ENCODE assay signal across 13 cellular contexts in genomic region chr14:56195219-56195618, GRCh38.
DNase-seq lines count a peak whose midpoint lies in the region; ATAC-seq and FAIRE-seq lines count a peak whose summit lies in the region.
"Had no signal": no experiment of that assay in that cellular context is flagged by ENCODE, and none has a peak within 500 bp of the region (broad histone marks: within the 10 kb centered on the region; RNA-seq: fewer than 3 reads in every experiment).

No MANE protein-coding gene starts in this region.

- H3K27me3 Mint-ChIP-seq in CD4-positive, CD25-positive, alpha-beta regulatory T cell: no peaks in the 10 kb centered on the region
- peaks cover 3% of the 10 kb centered on the region for H3K27me3 Mint-ChIP-seq in activated naive CD8-positive, alpha-beta T cell treated with anti-CD3 and anti-CD28 coated beads, Interleukin-2, amount 10 ng/mL, durations not matched to agents 7 days and 5 days
- no peaks in the 10 kb centered on the region for H3K27me3 Mint-ChIP-seq in naive thymus-derived CD8-positive, alpha-beta T cell

- peaks cover 2% of the 10 kb centered on the region for H3K27me3 ChIP-seq in CD4-positive, CD25-positive, alpha-beta regulatory T cell (ENCODE audit: control insufficient read depth, insufficient read depth, low read length)

- peaks cover 3% of the 10 kb centered on the region for H3K36me3 Mint-ChIP-seq in CD4-positive, CD25-positive, alpha-beta regulatory T cell
- H3K36me3 Mint-ChIP-seq in activated naive CD8-positive, alpha-beta T cell treated with anti-CD3 and anti-CD28 coated beads, Interleukin-2, amount 10 ng/mL, durations not matched to agents 7 days and 5 days: peaks cover 3% of the 10 kb centered on the region
- H3K36me3 Mint-ChIP-seq in naive thymus-derived CD8-positive, alpha-beta T cell: peaks cover 0 to 4% (median 0%) of the 10 kb centered on the region in 3 donors

- H3K4me1 Mint-ChIP-seq in CD4-positive, CD25-positive, alpha-beta regulatory T cell: peaks cover 0 to 34% (median 12%) of the 10 kb centered on the region in 4 donors
- peaks cover 22% of the 10 kb centered on the region for H3K4me1 Mint-ChIP-seq in activated naive CD8-positive, alpha-beta T cell treated with anti-CD3 and anti-CD28 coated beads, Interleukin-2, amount 10 ng/mL, durations not matched to agents 7 days and 5 days
- H3K4me1 Mint-ChIP-seq in naive thymus-derived CD8-positive, alpha-beta T cell: peaks cover 20 to 33% (median 27%) of the 10 kb centered on the region in 4 donors

- no peak overlapping the region for H3K4me3 ChIP-seq in CD4-positive, CD25-positive, alpha-beta regulatory T cell (ENCODE audit: low read depth, low read length)
- H3K4me3 ChIP-seq: lower lobe of right lung had no signal

- FAIRE-seq in HTR-8/SVneo (lab: Jason Lieb, UNC): peak; percentile 28
- FAIRE-seq: bronchial epithelial cell had no signal

- DNase-seq in CD4-positive, CD25-positive, alpha-beta regulatory T cell: peak in 1 of 3 donors; percentile 20
- DNase-seq in HTR-8/SVneo (ENCODE audit: insufficient read length, low spot score) (no peak), NCI-H526 treated with DMSO at 0.1 percent for 48 hours (lab: John Stamatoyannopoulos, UW) (no peak)
- DNase-seq in activated naive CD8-positive, alpha-beta T cell treated with anti-CD3 and anti-CD28 coated beads, Interleukin-2, amount 10 ng/mL, durations not matched to agents 7 days and 5 days: no peak
- DNase-seq in naive thymus-derived CD8-positive, alpha-beta T cell: no peak
- DNase-seq: activated CD4-positive, CD25-positive, alpha-beta regulatory T cell treated with anti-CD3 and anti-CD28 coated beads, Interleukin-2, amount 50 U/mL, for 72 hours; hypothalamus; lower lobe of right lung had no signal

- H3K9me3 ChIP-seq in CD4-positive, CD25-positive, alpha-beta regulatory T cell (ENCODE audit: control insufficient read depth in 2 of 2, low read length in 2 of 2): no peaks in the 10 kb centered on the region
- H3K9me3 ChIP-seq: lower lobe of right lung had no signal

- POLR2A ChIA-PET in activated naive CD8-positive, alpha-beta T cell treated with anti-CD3 and anti-CD28 coated beads, Interleukin-2, amount 10 ng/mL, durations not matched to agents 7 days and 5 days (lab: Charles Lee): interaction anchor here (1.1 kb wide), 1 partner anchor 23 kb away, joined by 3 read pairs; no protein-coding TSS in a partner anchor
- POLR2A ChIA-PET in naive thymus-derived CD8-positive, alpha-beta T cell (lab: Charles Lee): interaction anchor here (0.7 to 1.0 kb wide), 2 partner anchors 34 to 77 kb away, joined by 3 to 5 read pairs; partner anchors contain the start of gene PELI2

- no peak for ATAC-seq in CD4-positive, CD25-positive, alpha-beta regulatory T cell (ENCODE audit: low read depth in 2 of 2)
- ATAC-seq in activated naive CD8-positive, alpha-beta T cell treated with anti-CD3 and anti-CD28 coated beads, Interleukin-2, amount 10 ng/mL, durations not matched to agents 7 days and 5 days (ENCODE audit: low read depth): no peak
- peak in 1 of 2 donors; percentile 42 for ATAC-seq in naive thymus-derived CD8-positive, alpha-beta T cell
- ATAC-seq in HG02884 (IDR thresholded peaks at IDR 0.05; ENCODE audit: unreplicated experiment): no peak
- ATAC-seq in HG03342 (IDR thresholded peaks at IDR 0.05; ENCODE audit: unreplicated experiment): no peak
- no peak for ATAC-seq in HG02870 (IDR thresholded peaks at IDR 0.05; ENCODE audit: unreplicated experiment)
- ATAC-seq: lower lobe of right lung had no signal

- H3K9me3 Mint-ChIP-seq in CD4-positive, CD25-positive, alpha-beta regulatory T cell: peaks cover 0 to 4% (median 0%) of the 10 kb centered on the region in 7 donors
- no peaks in the 10 kb centered on the region for H3K9me3 Mint-ChIP-seq in activated naive CD8-positive, alpha-beta T cell treated with anti-CD3 and anti-CD28 coated beads, Interleukin-2, amount 10 ng/mL, durations not matched to agents 7 days and 5 days
- H3K9me3 Mint-ChIP-seq in naive thymus-derived CD8-positive, alpha-beta T cell: peaks cover 0 to 2% (median 0%) of the 10 kb centered on the region in 9 donors

- peak overlapping the region in 3 of 4 donors; percentile 35 to 64 (median 36) for H3K4me3 Mint-ChIP-seq in CD4-positive, CD25-positive, alpha-beta regulatory T cell
- H3K4me3 Mint-ChIP-seq in activated naive CD8-positive, alpha-beta T cell treated with anti-CD3 and anti-CD28 coated beads, Interleukin-2, amount 10 ng/mL, durations not matched to agents 7 days and 5 days: peak overlapping the region; percentile 37
- H3K4me3 Mint-ChIP-seq in naive thymus-derived CD8-positive, alpha-beta T cell: peak overlapping the region in 9 of 10 donors; percentile 37 to 81 (median 60)

- no peak overlapping the region for H3K27ac ChIP-seq in CD4-positive, CD25-positive, alpha-beta regulatory T cell (ENCODE audit: insufficient read depth, low read length, poor library complexity, severe bottlenecking)
- H3K27ac ChIP-seq: epithelial cell of prostate, lower lobe of right lung had no signal

- no peaks in the 10 kb centered on the region for H3K36me3 ChIP-seq in CD4-positive, CD25-positive, alpha-beta regulatory T cell (ENCODE audit: control insufficient read depth, insufficient read depth, low read length)
- H3K36me3 ChIP-seq: lower lobe of right lung had no signal

- H3K4me1 ChIP-seq in CD4-positive, CD25-positive, alpha-beta regulatory T cell (ENCODE audit: control insufficient read depth, insufficient read depth, low read length, poor library complexity, severe bottlenecking): peaks cover 12% of the 10 kb centered on the region

- peak overlapping the region in 2 of 3 donors; percentile 2 to 27 for H3K27ac Mint-ChIP-seq in CD4-positive, CD25-positive, alpha-beta regulatory T cell
- H3K27ac Mint-ChIP-seq in activated naive CD8-positive, alpha-beta T cell treated with anti-CD3 and anti-CD28 coated beads, Interleukin-2, amount 10 ng/mL, durations not matched to agents 7 days and 5 days: peak overlapping the region; percentile 70
- H3K27ac Mint-ChIP-seq in naive thymus-derived CD8-positive, alpha-beta T cell: peak overlapping the region; percentile 41 to 90 (median 62)

Comparison
In these comparisons a context has a peak if more than half of its experiments do, and no peak if none do; other contexts are left out.
1. H3K27ac Mint-ChIP-seq: peak in every context shown above with its lines; median percentile 70 in activated naive CD8-positive, alpha-beta T cell treated with anti-CD3 and anti-CD28 coated beads, Interleukin-2, amount 10 ng/mL, durations not matched to agents 7 days and 5 days; 62 in naive thymus-derived CD8-positive, alpha-beta T cell; 14 in CD4-positive, CD25-positive, alpha-beta regulatory T cell.